ENCODE assay signal across 8 cellular contexts in genomic region chr6:26521485-26522391, GRCh38. TPM values are rescaled to one million over a fixed set of nuclear protein-coding genes. Genes with fewer than 3 reads are reported as not detected.
A peak's percentile ranks its signal among the peaks of the same experiment; 100 is the strongest.
DNase-seq lines count a peak whose midpoint lies in the region; ATAC-seq and TF ChIP-seq lines count a peak whose summit lies in the region.

No MANE protein-coding gene starts in this region.

- no peaks in the 10 kb centered on the region for H3K9me3 ChIP-seq in mucosa of stomach (ENCODE audit: control insufficient read depth, low read length)

- H3K4me3 ChIP-seq in mucosa of stomach (ENCODE audit: low read length) = peak overlapping the region; percentile 63

- H3K9ac ChIP-seq in mucosa of stomach (ENCODE audit: low read length) = peak overlapping the region; percentile 83

- H3K4me1 ChIP-seq in mucosa of stomach (ENCODE audit: control insufficient read depth, insufficient read depth, low read length) = peaks cover 5% of the 10 kb centered on the region

- peak; percentile 8 for DNase-seq in A172 (ENCODE audit: low spot score)
- DNase-seq in NCI-H82 (lab: John Stamatoyannopoulos, UW) = peak; percentile 87
- peak; percentile 39 for DNase-seq in activated T-cell treated with anti-CD3 and anti-CD28 coated beads for 4 hours
- peak; percentile 90 to 92 for DNase-seq in erythroblast (lab: John Stamatoyannopoulos, UW)
- peak; percentile 80 for DNase-seq in stimulated activated CD8-positive, alpha-beta memory T cell treated with anti-CD3 and anti-CD28 coated beads, Interleukin-4, amount 100 ng/mL, for 48 hours

- peak; percentile 75 for TF ChIP-seq POLR2A in GM18526 (IDR thresholded peaks at IDR 0.05; ENCODE audit: extremely low read depth, insufficient read length)
- TF ChIP-seq POLR2A in erythroblast (IDR thresholded peaks at IDR 0.05; ENCODE audit: low read length) = peak; percentile 61

- no peaks in the 10 kb centered on the region for H3K27me3 ChIP-seq in mucosa of stomach (ENCODE audit: control insufficient read depth, insufficient read depth, low read length)

- no peaks in the 10 kb centered on the region for H3K36me3 ChIP-seq in mucosa of stomach (ENCODE audit: control insufficient read depth, insufficient read depth, low read length)

- ATAC-seq in HG03064 (IDR thresholded peaks at IDR 0.05; ENCODE audit: low read depth, unreplicated experiment) = peak; percentile 66

RNA-seq across cellular contexts. Expression of gene HMGN4, which starts 16.4 kb away (rescaled TPM):
- total RNA-seq in A172 (2014; rRNA removed; shearing (Covaris generic)) = 101 and 106 TPM in 2 replicates

RNA-seq across cellular contexts. Expression of gene BTN1A1, which starts 21.6 kb away (rescaled TPM):
- not detected in 2 replicates for total RNA-seq in A172 (2014; rRNA removed; shearing (Covaris generic))

Comparison
In these comparisons a context has a peak if more than half of its experiments do, and no peak if none do; other contexts are left out.
1. Peak in every context shown above with its lines: DNase-seq, ATAC-seq and H3K4me3 ChIP-seq.
2. DNase-seq: peak in every context shown above with its lines; median percentile 91 in erythroblast; 87 in NCI-H82; 80 in stimulated activated CD8-positive, alpha-beta memory T cell treated with anti-CD3 and anti-CD28 coated beads, Interleukin-4, amount 100 ng/mL, for 48 hours; 39 in activated T-cell treated with anti-CD3 and anti-CD28 coated beads for 4 hours; 8 in A172.